8 cellular contexts compared by ENCODE assay signal in genomic region chr2:231104115-231104713, GRCh38. TPM values are rescaled to one million over a fixed set of nuclear protein-coding genes. Genes with fewer than 3 reads are reported as not detected.
DNase-seq lines count a peak whose midpoint lies in the region; ATAC-seq, FAIRE-seq and TF ChIP-seq lines count a peak whose summit lies in the region.

No MANE protein-coding gene starts in this region.

- no peaks in the 10 kb centered on the region for H3K27me3 Mint-ChIP-seq in MCF 10A (ENCODE audit: insufficient read depth, unreplicated experiment)

- H3K36me3 Mint-ChIP-seq in MCF 10A (ENCODE audit: insufficient read depth, unreplicated experiment) = peaks cover 31% of the 10 kb centered on the region

- H3K9me3 Mint-ChIP-seq in MCF 10A (ENCODE audit: unreplicated experiment) = no peaks in the 10 kb centered on the region

- POLR2A ChIA-PET in MCF 10A (lab: Yijun Ruan, JAX) = interaction anchor here (0.6 to 1.2 kb wide), 4 partner anchors 26 to 359 kb away, joined by 3 to 5 read pairs (median 3); partner anchors contain the start of gene ARMC9

- ATAC-seq in GM21529 (IDR thresholded peaks at IDR 0.05; ENCODE audit: unreplicated experiment) (peak; percentile 81), GM19324 (IDR thresholded peaks at IDR 0.05; ENCODE audit: low FRiP score, unreplicated experiment) (no peak)

- H3K4me3 ChIP-seq in LNCaP clone FGC (ENCODE audit: low read depth, low read length) = no peak overlapping the region

- H3K4me3 Mint-ChIP-seq in MCF 10A (ENCODE audit: unreplicated experiment) = no peak overlapping the region

- peaks cover 15% of the 10 kb centered on the region for H3K4me1 Mint-ChIP-seq in MCF 10A (ENCODE audit: insufficient read depth, unreplicated experiment)

- DNase-seq in DMS53 (lab: John Stamatoyannopoulos, UW) (peak; percentile 55), LNCaP clone FGC (ENCODE audit: low read depth) (no peak), T1000 (lab: John Stamatoyannopoulos, UW) (peak; percentile 2), MCF 10A (ENCODE audit: unreplicated experiment) (peak; percentile 68)
- DNase-seq in stimulated activated CD4-positive, alpha-beta T cell treated with anti-CD3 and anti-CD28 coated beads, Interleukin-1b, Interleukin-23, amount 100 ng/mL, for 4 hours (ENCODE audit: low read depth in 2 of 2) = peak; percentile 22 to 47

- no peak overlapping the region for H3K27ac Mint-ChIP-seq in MCF 10A (ENCODE audit: low read depth, unreplicated experiment)

- TF ChIP-seq CTCF in LNCaP clone FGC (IDR thresholded peaks at IDR 0.05; ENCODE audit: control insufficient read depth, extremely low read depth, insufficient read depth) (peak; percentile 73), MCF 10A (IDR thresholded peaks at IDR 0.05; ENCODE audit: unreplicated experiment) (peak; percentile 77)

- BruUV-seq in MCF 10A (replicated peaks; lab: Mats Ljungman, UMichigan) = no TSS peak

- intact Hi-C loops in MCF 10A (cut with micrococcal nuclease) = loop anchor here (1.0 to 10.0 kb wide), 4 partner anchors 91 to 348 kb away; partner anchors contain the start of gene ARMC9

- CTCF ChIA-PET in MCF 10A (lab: Yijun Ruan, JAX) = interaction anchor here (0.6 to 3.6 kb wide), 21 partner anchors 8 to 480 kb away, joined by 3 to 17 read pairs (median 4); partner anchors contain the start of gene ARMC9

- FAIRE-seq in islet of Langerhans (lab: Jason Lieb, UNC) = peak; percentile 96

RNA-seq across cellular contexts. Expression of gene HTR2B, which starts 20.6 kb away (rescaled TPM):
- not detected in 2 replicates for total RNA-seq in MCF 10A (2022)

RNA-seq across cellular contexts. Expression of gene PSMD1, which starts 47.5 kb away (rescaled TPM):
- 88.5 and 94.4 TPM in 2 replicates for total RNA-seq in MCF 10A (2022)
